In genomic region chrX:45557390-45557789, GRCh38 we compare ENCODE assay signal across 15 cellular contexts.
DNase-seq lines count a peak whose midpoint lies in the region; ATAC-seq, FAIRE-seq and TF ChIP-seq lines count a peak whose summit lies in the region.
"Had no signal": no experiment of that assay in that cellular context is flagged by ENCODE, and none has a peak within 500 bp of the region (broad histone marks: within the 10 kb centered on the region; RNA-seq: fewer than 3 reads in every experiment).

No MANE protein-coding gene starts in this region.

- H3K4me1 ChIP-seq in right lobe of liver (no peaks in the 10 kb centered on the region), HAP-1 (no peaks in the 10 kb centered on the region)
- H3K4me1 ChIP-seq: BE2C had no signal

- TF ChIP-seq CTCF in bronchial epithelial cell (IDR thresholded peaks at IDR 0.05; ENCODE audit: insufficient read depth, low read length, severe bottlenecking) (no peak), right lobe of liver (IDR thresholded peaks at IDR 0.05) (peak; percentile 19 to 30 (median 28))

- H3K4me3 ChIP-seq in bronchial epithelial cell (ENCODE audit: low read depth, low read length) (no peak overlapping the region), right lobe of liver (no peak overlapping the region), HAP-1 (no peak overlapping the region)
- H3K4me3 ChIP-seq: lung had no signal

- intact Hi-C loops in right lobe of liver (cut with DNase I): no loop called here

- in situ Hi-C loops in HAP-1 (cut with MboI; ENCODE audit: low sequenced_read_pairs): no loop called here

- TF ChIP-seq POLR2A in right lobe of liver (IDR thresholded peaks at IDR 0.05): no peak

- H3K27me3 ChIP-seq in bronchial epithelial cell (ENCODE audit: control insufficient read depth, insufficient read depth, low read length): no peaks in the 10 kb centered on the region
- H3K27me3 ChIP-seq in right lobe of liver: no peaks in the 10 kb centered on the region
- H3K27me3 ChIP-seq in HAP-1 (ENCODE audit: low read depth): no peaks in the 10 kb centered on the region
- H3K27me3 ChIP-seq: BE2C had no signal

- 30% methylated on average over 2 of the region's 2 CpGs for WGBS in right lobe of liver (ENCODE audit: insufficient coverage, low coverage, low lambda C conversion rate, missing lambda C conversion rate)

- H3K36me3 ChIP-seq in bronchial epithelial cell (ENCODE audit: control insufficient read depth, insufficient read depth, low read length) (no peaks in the 10 kb centered on the region), right lobe of liver (no peaks in the 10 kb centered on the region), HAP-1 (replicated peaks) (no peaks in the 10 kb centered on the region)
- H3K36me3 ChIP-seq: BE2C had no signal

- H3K27ac ChIP-seq in right lobe of liver: no peak overlapping the region

- no peak for FAIRE-seq in bronchial epithelial cell (lab: Jason Lieb, UNC)

- ATAC-seq in right lobe of liver (peak in 1 of 4 donors; percentile 30), GM21786 (IDR thresholded peaks at IDR 0.05; ENCODE audit: unreplicated experiment) (no peak)
- ATAC-seq: naive thymus-derived CD8-positive, alpha-beta T cell had no signal

- DNase-seq in ELR (ENCODE audit: low read depth): peak; percentile 26
- DNase-seq in M059J (ENCODE audit: low read depth): peak; percentile 33
- peak; percentile 28 for DNase-seq in bronchial epithelial cell (ENCODE audit: low read depth)
- DNase-seq in right lobe of liver: no peak
- DNase-seq in HAP-1 (ENCODE audit: low spot score in 2 of 2): no peak
- no peak for DNase-seq in NCI-H1105 (lab: John Stamatoyannopoulos, UW)
- DNase-seq: activated CD4-positive, CD25-positive, alpha-beta regulatory T cell; activated effector memory CD4-positive, alpha-beta T cell treated with Interleukin-2 at 50 U/mL for 16 hours; BE2C; DMS 273 treated with DMSO at 0.1 percent for 48 hours; naive thymus-derived CD8-positive, alpha-beta T cell; NCI-H2107; NCI-H82 had no signal

- H3K9me3 ChIP-seq in right lobe of liver (no peaks in the 10 kb centered on the region), HAP-1 (no peaks in the 10 kb centered on the region)
- H3K9me3 ChIP-seq: BE2C had no signal

Comparison
In these comparisons a context has a peak if more than half of its experiments do, and no peak if none do; other contexts are left out.
1. DNase-seq: peak in ELR (single experiment), M059J (single experiment) and bronchial epithelial cell (single experiment); none in right lobe of liver (0 of 3), HAP-1 (0 of 2) and NCI-H1105 (single experiment).